18 cellular contexts compared by ENCODE assay signal in genomic region chr18:11498821-11499220, GRCh38.
"Had no signal": no experiment of that assay in that cellular context is flagged by ENCODE, and none has a peak within 500 bp of the region (broad histone marks: within the 10 kb centered on the region; RNA-seq: fewer than 3 reads in every experiment).

No MANE protein-coding gene starts in this region.

- H3K9me3 ChIP-seq: tibial artery, uterus had no signal

- H3K4me1 ChIP-seq: uterus had no signal

- H3K9me3 Mint-ChIP-seq: activated CD4-positive, alpha-beta T cell treated with anti-CD3 and anti-CD28 coated beads, Interleukin-2, amount 10 ng/mL, durations not matched to agents 7 days and 5 days; activated T-cell treated with anti-CD3 and anti-CD28 coated beads, Interleukin-2, amount 50 U/mL, for 72 hours; dendritic cell treated with granulocyte-macrophage colony-stimulating factor and Interleukin-4, amounts not matched to agents 40 ng/mL and 50 ng/mL, for 4 days had no signal

- H3K36me3 Mint-ChIP-seq: activated naive CD4-positive, alpha-beta T cell treated with anti-CD3 and anti-CD28 coated beads, Interleukin-2, amount 50 U/mL, for 72 hours; natural killer cell treated with Interleukin-12 subunit alpha and Interleukin-12 subunit beta and Interleukin-15 and Interleukin-18, amount 100 ng/mL, for 72 hours had no signal

- H3K36me3 ChIP-seq: brain microvascular endothelial cell, tibial artery, uterus had no signal

- H3K4me1 Mint-ChIP-seq: activated CD4-positive, alpha-beta T cell treated with anti-CD3 and anti-CD28 coated beads, Interleukin-2, amount 10 ng/mL, durations not matched to agents 7 days and 5 days had no signal

- DNase-seq: activated CD4-positive, alpha-beta T cell treated with anti-CD3 and anti-CD28 coated beads, Interleukin-2, amount 10 ng/mL, durations not matched to agents 7 days and 5 days; activated CD8-positive, alpha-beta memory T cell treated with anti-CD3 and anti-CD28 coated beads, Interleukin-2, amount 50 U/mL, for 48 hours; activated gamma-delta T cell; activated T-cell treated with anti-CD3 and anti-CD28 coated beads, Interleukin-2, amount 50 U/mL, for 72 hours; amniotic stem cell; brain microvascular endothelial cell; cerebellar nuclear complex; effector memory CD4-positive, alpha-beta T cell; glutamatergic neuron; mesendoderm; small intestine; stimulated activated CD4-positive, alpha-beta T cell treated with anti-CD3 and anti-CD28 coated beads, Interleukin-4, amount 100 ng/mL, for 24 hours; stimulated activated naive CD4-positive, alpha-beta T cell; tibial artery; uterus had no signal

- ATAC-seq: activated naive CD4-positive, alpha-beta T cell treated with anti-CD3 and anti-CD28 coated beads, Interleukin-2, amount 50 U/mL, for 72 hours; activated T-cell treated with anti-CD3 and anti-CD28 coated beads, Interleukin-2, amount 50 U/mL, for 72 hours; natural killer cell treated with Interleukin-12 subunit alpha and Interleukin-12 subunit beta and Interleukin-15 and Interleukin-18, amount 100 ng/mL, for 72 hours had no signal

- H3K27ac ChIP-seq: brain microvascular endothelial cell, tibial artery, uterus had no signal

- H3K4me3 ChIP-seq: tibial artery, uterus had no signal

- H3K4me3 Mint-ChIP-seq: activated CD4-positive, alpha-beta T cell treated with anti-CD3 and anti-CD28 coated beads, Interleukin-2, amount 10 ng/mL, durations not matched to agents 7 days and 5 days; activated T-cell treated with anti-CD3 and anti-CD28 coated beads, Interleukin-2, amount 50 U/mL, for 72 hours; dendritic cell treated with granulocyte-macrophage colony-stimulating factor and Interleukin-4, amounts not matched to agents 40 ng/mL and 50 ng/mL, for 4 days; natural killer cell treated with Interleukin-12 subunit alpha and Interleukin-12 subunit beta and Interleukin-15 and Interleukin-18, amount 100 ng/mL, for 72 hours had no signal

- H3K27me3 Mint-ChIP-seq: dendritic cell treated with granulocyte-macrophage colony-stimulating factor and Interleukin-4, amounts not matched to agents 40 ng/mL and 50 ng/mL, for 4 days had no signal

- H3K27ac Mint-ChIP-seq: activated CD4-positive, alpha-beta T cell treated with anti-CD3 and anti-CD28 coated beads, Interleukin-2, amount 10 ng/mL, durations not matched to agents 7 days and 5 days; activated naive CD4-positive, alpha-beta T cell treated with anti-CD3 and anti-CD28 coated beads, Interleukin-2, amount 50 U/mL, for 72 hours; activated T-cell treated with anti-CD3 and anti-CD28 coated beads, Interleukin-2, amount 50 U/mL, for 72 hours; dendritic cell treated with granulocyte-macrophage colony-stimulating factor and Interleukin-4, amounts not matched to agents 40 ng/mL and 50 ng/mL, for 4 days; natural killer cell treated with Interleukin-12 subunit alpha and Interleukin-12 subunit beta and Interleukin-15 and Interleukin-18, amount 100 ng/mL, for 72 hours had no signal

- H3K27me3 ChIP-seq: brain microvascular endothelial cell, tibial artery, uterus had no signal
